Comparison of ENCODE assay signal across 1 cellular context in the genomic region with DNA sequence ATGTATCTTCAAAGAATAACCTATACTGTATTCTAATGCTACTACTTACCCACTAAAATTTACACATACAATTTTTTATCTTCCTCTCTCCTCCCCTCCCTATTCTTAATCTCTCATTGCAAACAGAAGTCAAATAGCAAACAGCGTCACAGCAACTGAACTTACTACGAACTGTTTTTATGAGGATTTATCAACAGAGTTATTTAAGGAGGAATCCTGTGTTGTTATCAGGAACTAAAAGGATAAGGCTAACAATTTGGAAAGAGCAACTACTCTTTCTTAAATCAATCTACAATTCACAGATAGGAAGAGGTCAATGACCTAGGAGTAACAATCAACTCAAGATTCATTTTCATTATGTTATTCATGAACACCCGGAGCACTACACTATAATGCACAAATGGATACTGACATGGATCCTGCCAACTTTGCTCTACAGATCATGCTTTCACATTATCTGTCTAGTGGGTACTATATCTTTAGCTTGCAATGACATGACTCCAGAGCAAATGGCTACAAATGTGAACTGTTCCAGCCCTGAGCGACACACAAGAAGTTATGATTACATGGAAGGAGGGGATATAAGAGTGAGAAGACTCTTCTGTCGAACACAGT.
TF ChIP-seq lines count a peak whose summit lies in the region.

No MANE protein-coding gene starts in this region.

TF ChIP-seq in IMR-90, 13 proteins besides CTCF, POLR2A, EP300 and RAD21:
- no peak for TF ChIP-seq CEBPB (IDR thresholded peaks at IDR 0.05; ENCODE audit: low read depth, low read length)
- TF ChIP-seq MXI1 (IDR thresholded peaks at IDR 0.05; ENCODE audit: borderline replicate concordance, low read depth, low read length), result no peak
- TF ChIP-seq RCOR1 (IDR thresholded peaks at IDR 0.05; ENCODE audit: insufficient replicate concordance, low read length), result no peak
- no peak for TF ChIP-seq RFX5 (IDR thresholded peaks at IDR 0.05; ENCODE audit: low read depth, low read length)
- TF ChIP-seq, protein P1, sequence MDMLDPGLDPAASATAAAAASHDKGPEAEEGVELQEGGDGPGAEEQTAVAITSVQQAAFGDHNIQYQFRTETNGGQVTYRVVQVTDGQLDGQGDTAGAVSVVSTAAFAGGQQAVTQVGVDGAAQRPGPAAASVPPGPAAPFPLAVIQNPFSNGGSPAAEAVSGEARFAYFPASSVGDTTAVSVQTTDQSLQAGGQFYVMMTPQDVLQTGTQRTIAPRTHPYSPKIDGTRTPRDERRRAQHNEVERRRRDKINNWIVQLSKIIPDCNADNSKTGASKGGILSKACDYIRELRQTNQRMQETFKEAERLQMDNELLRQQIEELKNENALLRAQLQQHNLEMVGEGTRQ (IDR thresholded peaks at IDR 0.05; ENCODE audit: low read depth, low read length), result no peak
- TF ChIP-seq FOS (IDR thresholded peaks at IDR 0.05; ENCODE audit: low read depth, low read length), result no peak
- TF ChIP-seq NFE2L2 (IDR thresholded peaks at IDR 0.05; ENCODE audit: low read depth, low read length), result no peak
- TF ChIP-seq MAFK (IDR thresholded peaks at IDR 0.05; ENCODE audit: low read depth, low read length), result no peak
- TF ChIP-seq SMC3 (IDR thresholded peaks at IDR 0.05; ENCODE audit: low read depth, low read length), result no peak
- TF ChIP-seq CHD1 (IDR thresholded peaks at IDR 0.05; ENCODE audit: low read depth, low read length), result no peak
- TF ChIP-seq, protein P2, sequence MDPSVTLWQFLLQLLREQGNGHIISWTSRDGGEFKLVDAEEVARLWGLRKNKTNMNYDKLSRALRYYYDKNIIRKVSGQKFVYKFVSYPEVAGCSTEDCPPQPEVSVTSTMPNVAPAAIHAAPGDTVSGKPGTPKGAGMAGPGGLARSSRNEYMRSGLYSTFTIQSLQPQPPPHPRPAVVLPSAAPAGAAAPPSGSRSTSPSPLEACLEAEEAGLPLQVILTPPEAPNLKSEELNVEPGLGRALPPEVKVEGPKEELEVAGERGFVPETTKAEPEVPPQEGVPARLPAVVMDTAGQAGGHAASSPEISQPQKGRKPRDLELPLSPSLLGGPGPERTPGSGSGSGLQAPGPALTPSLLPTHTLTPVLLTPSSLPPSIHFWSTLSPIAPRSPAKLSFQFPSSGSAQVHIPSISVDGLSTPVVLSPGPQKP (IDR thresholded peaks at IDR 0.05; ENCODE audit: borderline replicate concordance, low read depth, low read length), result no peak
- no peak for TF ChIP-seq MAZ (IDR thresholded peaks at IDR 0.05; ENCODE audit: borderline replicate concordance, low read depth, low read length)
- TF ChIP-seq BHLHE40 (IDR thresholded peaks at IDR 0.05; ENCODE audit: low read depth, low read length), result no peak
